ENCODE assay signal across 2 cellular contexts in the genomic region with DNA sequence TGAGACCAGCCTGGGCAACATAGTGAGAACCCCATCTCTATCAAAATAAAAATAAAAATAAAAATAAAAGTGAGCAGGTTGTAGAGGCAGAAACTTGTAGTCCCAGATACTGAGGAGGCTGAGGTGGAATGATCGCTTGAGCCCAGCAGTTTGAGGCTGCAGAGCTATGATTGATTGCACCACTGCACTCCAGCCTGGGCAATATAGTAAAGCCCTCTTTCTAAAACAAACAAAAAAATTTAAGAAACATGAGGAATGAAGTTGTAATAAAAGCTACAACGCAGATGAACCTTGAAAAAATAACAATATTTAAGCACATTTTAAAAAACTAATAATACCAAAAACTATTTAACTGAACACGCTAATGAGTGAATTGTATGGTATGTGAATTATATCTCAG.
TF ChIP-seq lines count a peak whose summit lies in the region.

No MANE protein-coding gene starts in this region.

TF ChIP-seq in A549, 52 proteins besides CTCF, POLR2A, EP300 and RAD21 (continued from another document):
- TF ChIP-seq, protein P1, sequence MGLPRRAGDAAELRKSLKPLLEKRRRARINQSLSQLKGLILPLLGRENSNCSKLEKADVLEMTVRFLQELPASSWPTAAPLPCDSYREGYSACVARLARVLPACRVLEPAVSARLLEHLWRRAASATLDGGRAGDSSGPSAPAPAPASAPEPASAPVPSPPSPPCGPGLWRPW (IDR thresholded peaks at IDR 0.05), result no peak
- TF ChIP-seq ZSCAN20 (CRISPR knock-in tag; IDR thresholded peaks at IDR 0.05) (no peak), ELK1 (IDR thresholded peaks at IDR 0.05; ENCODE audit: low read depth, low read length) (no peak), MAX (IDR thresholded peaks at IDR 0.05) (no peak), ESRRA (IDR thresholded peaks at IDR 0.05; ENCODE audit: borderline replicate concordance, low read length) (no peak), RNF2 (IDR thresholded peaks at IDR 0.05; ENCODE audit: borderline replicate concordance, low read depth) (no peak), FOXS1 (CRISPR knock-in tag; IDR thresholded peaks at IDR 0.05) (no peak), CHD2 (IDR thresholded peaks at IDR 0.05; ENCODE audit: low read length, partially characterized antibody) (no peak)

TF ChIP-seq in GM23338, 12 proteins besides CTCF, POLR2A, EP300 and RAD21 (continued from another document):
- TF ChIP-seq CREB1 (CRISPR knock-in tag; IDR thresholded peaks at IDR 0.05; ENCODE audit: low read depth) (no peak), POLR2AphosphoS5 (IDR thresholded peaks at IDR 0.05; ENCODE audit: low read depth) (no peak), REST (IDR thresholded peaks at IDR 0.05; ENCODE audit: unreplicated experiment) (no peak), JUNB (IDR thresholded peaks at IDR 0.05; ENCODE audit: unreplicated experiment) (no peak), ETS1 (IDR thresholded peaks at IDR 0.05) (no peak), NANOG (IDR thresholded peaks at IDR 0.05; ENCODE audit: borderline replicate concordance) (no peak), ZNF462 (CRISPR knock-in tag; IDR thresholded peaks at IDR 0.05) (no peak), EZH2phosphoT487 (IDR thresholded peaks at IDR 0.05; ENCODE audit: unreplicated experiment) (no peak), EZH2 (IDR thresholded peaks at IDR 0.05; ENCODE audit: low read depth, unreplicated experiment) (no peak)
